Comparison of ENCODE assay signal across 9 cellular contexts in the genomic region with DNA sequence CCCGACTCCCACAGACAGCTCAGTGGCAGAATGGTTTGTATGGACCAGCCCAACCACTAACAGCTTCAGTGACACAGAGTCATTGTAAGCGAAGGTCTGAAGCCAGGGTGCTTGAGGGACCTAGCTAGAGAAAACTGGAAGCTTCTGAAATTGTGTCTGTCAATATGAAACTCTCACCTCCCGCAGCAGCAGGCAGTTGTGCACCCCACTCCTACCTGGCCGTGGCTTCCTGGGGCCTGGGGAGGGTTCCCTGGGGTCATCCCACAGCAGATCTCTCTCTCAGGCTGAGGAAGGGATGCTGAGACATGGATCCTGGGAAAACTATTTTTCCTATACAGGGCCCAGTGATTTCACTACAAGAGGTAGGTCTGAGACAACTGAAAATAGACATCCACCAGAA.
"Had no signal": no experiment of that assay in that cellular context is flagged by ENCODE, and none has a peak within 500 bp of the region (broad histone marks: within the 10 kb centered on the region; RNA-seq: fewer than 3 reads in every experiment).

No MANE protein-coding gene starts in this region.

- H3K9ac ChIP-seq: GM23248 had no signal

- DNase-seq: GM23248, GOT3, H7, HFFc6, IMR-90 had no signal

- H3K9me3 ChIP-seq: HAP-1 had no signal

- FAIRE-seq: HTR-8/SVneo, K562 had no signal

- H3K36me3 ChIP-seq: HAP-1 had no signal

- H3K4me1 ChIP-seq: HAP-1 had no signal

- ATAC-seq: HCT116, K562 had no signal

- H3K27ac ChIP-seq: GM23248 had no signal

- H3K4me3 ChIP-seq: GM23248, HAP-1, K562 had no signal
